9 cellular contexts compared by ENCODE assay signal in genomic region chr6:138545621-138545980, GRCh38. TPM values are rescaled to one million over a fixed set of nuclear protein-coding genes. Genes with fewer than 3 reads are reported as not detected.
A peak's percentile ranks its signal among the peaks of the same experiment; 100 is the strongest.
DNase-seq lines count a peak whose midpoint lies in the region; ATAC-seq and TF ChIP-seq lines count a peak whose summit lies in the region.
"Had no signal": no experiment of that assay in that cellular context is flagged by ENCODE, and none has a peak within 500 bp of the region (broad histone marks: within the 10 kb centered on the region; RNA-seq: fewer than 3 reads in every experiment).

No MANE protein-coding gene starts in this region.

- ATAC-seq in HG02884 (IDR thresholded peaks at IDR 0.05; ENCODE audit: unreplicated experiment), result no peak
- ATAC-seq in HG02938 (IDR thresholded peaks at IDR 0.05; ENCODE audit: unreplicated experiment), result no peak

- no peak overlapping the region for H3K27ac ChIP-seq in AG04450 (ENCODE audit: low read depth, low read length)
- peak overlapping the region in 2 of 4 donors; percentile 36 to 41 for H3K27ac ChIP-seq in Peyer's patch

- no peak for DNase-seq in AG04450 (ENCODE audit: low read depth, low spot score)
- DNase-seq in Peyer's patch, result peak in 2 of 3 donors; percentile 52 to 54
- peak; percentile 64 for DNase-seq in glutamatergic neuron
- no peak for DNase-seq in stimulated activated CD4-positive, alpha-beta T cell treated with anti-CD3 and anti-CD28 coated beads, Interleukin-12 subunit alpha, Interleukin-12 subunit beta, amount 100 ng/mL, for 4 hours
- DNase-seq in NCI-H2029 (lab: John Stamatoyannopoulos, UW), result no peak
- DNase-seq: activated gamma-delta T cell treated with Interleukin-2 at 50 U/mL for 16 hours had no signal

- H3K4me1 ChIP-seq in Peyer's patch (no peaks in the 10 kb centered on the region), neuron (ENCODE audit: insufficient read depth, low read length) (peaks cover 34% of the 10 kb centered on the region)

- H3K4me3 ChIP-seq in AG04450 (ENCODE audit: low read depth, low read length) (peak overlapping the region; percentile 54), Peyer's patch (peak overlapping the region in 2 of 4 donors; percentile 6 to 18), neuron (ENCODE audit: low read length) (peak overlapping the region; percentile 33)

- H3K36me3 ChIP-seq in Peyer's patch, result no peaks in the 10 kb centered on the region
- H3K36me3 ChIP-seq in neuron (ENCODE audit: insufficient read depth, low read length), result peaks cover 2% of the 10 kb centered on the region

- TF ChIP-seq CTCF in AG04450 (IDR thresholded peaks at IDR 0.05; ENCODE audit: low read depth, low read length) (no peak), Peyer's patch (IDR thresholded peaks at IDR 0.05) (no peak), glutamatergic neuron (IDR thresholded peaks at IDR 0.05; ENCODE audit: partially characterized antibody, unreplicated experiment) (no peak)

- peak overlapping the region; percentile 27 for H3K4me3 Mint-ChIP-seq in glutamatergic neuron (ENCODE audit: unreplicated experiment)

- CTCF ChIA-PET in AG04450 (lab: Charles Lee), result interaction anchor here (1.1 to 1.2 kb wide), 2 partner anchors 25 to 116 kb away, joined by 3 read pairs; no protein-coding TSS in a partner anchor

- POLR2A ChIA-PET in AG04450 (lab: Yijun Ruan, JAX), result no interaction called here

- no peaks in the 10 kb centered on the region for H3K27me3 ChIP-seq in AG04450 (ENCODE audit: control insufficient read depth, insufficient read depth, low read length)
- no peaks in the 10 kb centered on the region for H3K27me3 ChIP-seq in Peyer's patch
- H3K27me3 ChIP-seq in neuron (ENCODE audit: insufficient read depth, low read length), result no peaks in the 10 kb centered on the region

- peaks cover 2% of the 10 kb centered on the region for H3K27me3 Mint-ChIP-seq in glutamatergic neuron (ENCODE audit: unreplicated experiment)

- no peak for TF ChIP-seq POLR2A in Peyer's patch (IDR thresholded peaks at IDR 0.05)

- H3K36me3 Mint-ChIP-seq in glutamatergic neuron (ENCODE audit: unreplicated experiment), result no peaks in the 10 kb centered on the region

- no peaks in the 10 kb centered on the region for H3K9me3 ChIP-seq in AG04450 (ENCODE audit: control insufficient read depth, insufficient read depth, low read length)
- H3K9me3 ChIP-seq in Peyer's patch, result no peaks in the 10 kb centered on the region
- H3K9me3 ChIP-seq in neuron (ENCODE audit: low read length), result peaks cover 2% of the 10 kb centered on the region

- H3K4me1 Mint-ChIP-seq in glutamatergic neuron (ENCODE audit: low read depth, unreplicated experiment), result peaks cover 11% of the 10 kb centered on the region

- no peaks in the 10 kb centered on the region for H3K9me3 Mint-ChIP-seq in glutamatergic neuron (ENCODE audit: unreplicated experiment)

- peak overlapping the region; percentile 22 for H3K27ac Mint-ChIP-seq in glutamatergic neuron (ENCODE audit: unreplicated experiment)

- H2AFZ ChIP-seq in neuron (ENCODE audit: low read depth, low read length), result no peak overlapping the region

RNA-seq across cellular contexts. Expression of gene NHSL1, which starts 46.3 kb away (rescaled TPM):
- 10.2 and 10.5 TPM in 2 replicates for polyA plus RNA-seq in AG04450 (2011; rRNA removed)
- 58.7 and 81.5 TPM in 2 replicates for polyA minus RNA-seq in AG04450 (2011; rRNA and poly(A)+ RNA removed)
- total RNA-seq in Peyer's patch, result 100 to 1,000 TPM in 3 of 4 donors, 10 to 100 TPM in 1; 48.7 to 187 (median 160) TPM
- 57.8 TPM for total RNA-seq in glutamatergic neuron (ENCODE audit: unreplicated experiment)

Comparison
In these comparisons a context has a peak if more than half of its experiments do, and no peak if none do; other contexts are left out.
1. DNase-seq: peak in Peyer's patch (2 of 3) and glutamatergic neuron (single experiment); none in AG04450 (single experiment), stimulated activated CD4-positive, alpha-beta T cell treated with anti-CD3 and anti-CD28 coated beads, Interleukin-12 subunit alpha, Interleukin-12 subunit beta, amount 100 ng/mL, for 4 hours (single experiment) and NCI-H2029 (single experiment).